In the genomic region with DNA sequence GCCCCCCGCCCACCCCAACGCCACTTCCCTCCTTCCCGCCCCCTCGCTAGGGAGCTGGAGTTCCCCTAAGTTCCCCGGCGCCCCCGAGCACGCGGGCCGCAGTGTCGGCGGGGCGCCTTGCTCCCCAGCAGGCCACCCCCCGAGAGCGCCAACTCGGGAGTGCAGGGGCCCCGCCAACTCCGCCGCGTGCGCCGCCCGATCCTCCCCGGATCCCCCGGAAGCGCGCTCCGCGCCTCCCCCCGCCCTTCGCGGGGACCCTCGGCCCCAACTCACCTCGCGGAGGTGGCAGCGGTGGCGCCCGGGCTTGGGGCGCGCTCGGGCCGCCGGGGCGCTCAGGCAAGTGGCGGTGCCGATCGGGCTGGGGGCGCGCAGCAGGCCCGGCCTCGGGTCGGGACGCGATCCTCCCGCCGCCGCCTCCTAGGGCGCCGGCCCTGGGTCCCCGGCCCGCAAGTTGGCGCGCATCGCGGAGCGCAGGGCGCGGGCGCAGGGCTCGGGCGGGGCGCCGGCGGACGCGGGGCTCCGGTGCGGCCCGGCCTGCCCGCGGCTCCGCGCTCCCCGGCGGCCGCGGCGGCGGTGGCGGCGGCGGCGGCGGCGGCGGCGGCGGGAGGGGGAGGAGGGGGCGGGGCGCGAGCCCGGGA, we compare ENCODE assay signal across 8 cellular contexts. TPM values are rescaled to one million over a fixed set of nuclear protein-coding genes. Genes with fewer than 3 reads are reported as not detected.
DNase-seq lines count a peak whose midpoint lies in the region; ATAC-seq lines count a peak whose summit lies in the region.

NCOR2 (minus strand) TSS at position 578 of the 638 bp plus-strand sequence. CDS start 72,361 bp downstream, outside the sequence.

- DNase-seq in CMK (ENCODE audit: low read depth): peak; percentile 61
- DNase-seq in activated CD4-positive, alpha-beta T cell treated with anti-CD3 and anti-CD28 coated beads, Interleukin-2, amount 50 U/mL, for 4 hours: peak; percentile 39 to 46
- DNase-seq in effector CD8-positive, alpha-beta T cell (lab: John Stamatoyannopoulos, UW): peak; percentile 39
- no peak for DNase-seq in mucosa of gallbladder (ENCODE audit: low spot score)
- DNase-seq in stimulated activated naive CD4-positive, alpha-beta T cell (lab: John Stamatoyannopoulos, UW): peak; percentile 36 to 68 (median 56)
- no peak for DNase-seq in LoVo (ENCODE audit: low spot score)

- ATAC-seq in GM21447 (IDR thresholded peaks at IDR 0.05; ENCODE audit: unreplicated experiment): peak; percentile 5

- H3K36me3 Mint-ChIP-seq in IgD-negative memory B cell: no peaks in the 10 kb centered on the region

- H3K4me1 Mint-ChIP-seq in IgD-negative memory B cell: peaks cover 18 to 23% (median 19%) of the 10 kb centered on the region in 3 donors

- H3K4me3 Mint-ChIP-seq in IgD-negative memory B cell: peak within 1 kb of the TSS; percentile 92 to 99 (median 95)

- H3K27me3 Mint-ChIP-seq in IgD-negative memory B cell: no peaks in the 10 kb centered on the region

- peak within 1 kb of the TSS; percentile 90 to 94 (median 91) for H3K27ac Mint-ChIP-seq in IgD-negative memory B cell

- H3K9me3 Mint-ChIP-seq in IgD-negative memory B cell: no peaks in the 10 kb centered on the region

RNA-seq across cellular contexts. Expression of gene NCOR2, which starts in this region (rescaled TPM):
- 9.9 TPM for polyA plus RNA-seq in IgD-negative memory B cell
- total RNA-seq in mucosa of gallbladder: 210 TPM

Comparison
In these comparisons a context has a peak if more than half of its experiments do, and no peak if none do; other contexts are left out.
1. DNase-seq: peak in CMK (single experiment), activated CD4-positive, alpha-beta T cell treated with anti-CD3 and anti-CD28 coated beads, Interleukin-2, amount 50 U/mL, for 4 hours (2 of 2), effector CD8-positive, alpha-beta T cell (single experiment) and stimulated activated naive CD4-positive, alpha-beta T cell (6 of 6); none in mucosa of gallbladder (single experiment) and LoVo (single experiment).